Comparison of ENCODE assay signal across 8 cellular contexts in the genomic region with DNA sequence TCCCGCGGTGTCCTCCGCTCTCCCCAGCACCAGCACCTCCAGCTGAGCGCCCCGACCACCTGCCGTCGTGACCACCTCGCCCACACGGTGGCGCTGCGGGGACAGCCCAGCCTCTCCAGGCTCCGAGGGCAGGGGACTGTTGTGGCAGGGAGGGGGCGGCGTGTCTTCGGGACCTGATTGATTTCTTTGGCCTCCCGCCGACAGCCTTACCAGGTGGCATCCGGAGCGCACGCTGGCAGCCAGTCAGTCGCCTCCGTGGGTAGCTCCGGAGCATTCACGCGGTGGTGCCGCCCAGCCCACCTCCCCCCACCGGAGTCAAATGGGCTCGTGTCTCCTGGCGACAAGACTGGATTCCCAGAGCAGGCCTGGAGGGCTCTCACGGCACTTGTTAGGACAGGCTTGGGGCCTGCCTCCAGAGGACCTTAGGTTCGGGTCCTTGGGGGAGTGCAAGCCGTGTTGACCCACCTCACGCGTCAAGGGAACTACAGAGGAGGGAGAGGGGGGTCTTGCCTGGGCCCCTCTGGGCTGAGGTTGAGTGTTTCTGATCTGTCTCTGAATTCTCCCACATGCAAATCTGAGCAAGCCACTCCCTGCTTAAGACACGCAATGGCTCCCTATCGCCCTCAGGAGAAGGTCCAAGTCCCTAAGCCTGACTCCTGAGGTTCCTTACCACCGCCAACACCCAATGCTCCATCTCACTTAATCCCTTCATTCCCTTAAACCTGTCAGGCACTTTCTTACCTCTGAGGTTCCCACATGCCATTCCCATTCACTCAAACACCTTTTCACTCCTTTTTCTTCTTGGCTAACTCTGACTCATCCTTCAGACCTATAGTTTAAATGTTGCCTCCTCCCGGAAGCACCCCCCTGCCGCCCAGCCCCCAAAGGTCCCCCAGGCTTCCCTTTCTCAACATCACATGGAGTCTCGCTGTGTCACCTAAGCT. TPM values are rescaled to one million over a fixed set of nuclear protein-coding genes. Genes with fewer than 3 reads are reported as not detected.
A peak's percentile ranks its signal among the peaks of the same experiment; 100 is the strongest.
DNase-seq lines count a peak whose midpoint lies in the region; ATAC-seq and TF ChIP-seq lines count a peak whose summit lies in the region.

No MANE protein-coding gene starts in this region.

- no peaks in the 10 kb centered on the region for H3K36me3 ChIP-seq in lung (ENCODE audit: control insufficient read depth in 2 of 2, insufficient read depth in 2 of 2, low read length in 2 of 2)

- no peaks in the 10 kb centered on the region for H3K4me1 ChIP-seq in lung (ENCODE audit: control insufficient read depth in 2 of 2, insufficient read depth in 2 of 2, low read length in 2 of 2)

- peaks cover 11% of the 10 kb centered on the region for H3K27me3 Mint-ChIP-seq in activated CD4-positive, alpha-beta memory T cell treated with anti-CD3 and anti-CD28 coated beads, Interleukin-2, amount 10 ng/mL, durations not matched to agents 7 days and 5 days

- TF ChIP-seq CTCF in lung (IDR thresholded peaks at IDR 0.05; ENCODE audit: control extremely low read depth, extremely low read depth): peak; percentile 80

- peaks cover 0 to 3% of the 10 kb centered on the region in 2 donors for H3K9me3 ChIP-seq in lung (ENCODE audit: control insufficient read depth in 2 of 2, insufficient read depth in 1 of 2, low read length in 1 of 2)

- no peak overlapping the region for H3K4me3 Mint-ChIP-seq in activated CD4-positive, alpha-beta memory T cell treated with anti-CD3 and anti-CD28 coated beads, Interleukin-2, amount 10 ng/mL, durations not matched to agents 7 days and 5 days

- no peak overlapping the region for H3K4me3 ChIP-seq in lung

- H3K9me3 Mint-ChIP-seq in activated CD4-positive, alpha-beta memory T cell treated with anti-CD3 and anti-CD28 coated beads, Interleukin-2, amount 10 ng/mL, durations not matched to agents 7 days and 5 days: no peaks in the 10 kb centered on the region

- ATAC-seq in HG03139 (IDR thresholded peaks at IDR 0.05; ENCODE audit: unreplicated experiment): peak; percentile 76
- peak; percentile 42 for ATAC-seq in lung (ENCODE audit: insufficient read depth, low FRiP score)
- no peak for ATAC-seq in GM21619 (IDR thresholded peaks at IDR 0.05; ENCODE audit: unreplicated experiment)

- H3K27ac ChIP-seq in lung (ENCODE audit: low read depth in 1 of 2, low read length in 1 of 2): no peak overlapping the region

- 21 to 22% methylated on average over 40 of the region's 40 CpGs for WGBS in lung, 2 donors

- H3K36me3 Mint-ChIP-seq in activated CD4-positive, alpha-beta memory T cell treated with anti-CD3 and anti-CD28 coated beads, Interleukin-2, amount 10 ng/mL, durations not matched to agents 7 days and 5 days (ENCODE audit: low read depth): no peaks in the 10 kb centered on the region

- no peak overlapping the region for H3K27ac Mint-ChIP-seq in activated CD4-positive, alpha-beta memory T cell treated with anti-CD3 and anti-CD28 coated beads, Interleukin-2, amount 10 ng/mL, durations not matched to agents 7 days and 5 days

- peak; percentile 63 for DNase-seq in GDM1 (lab: John Stamatoyannopoulos, UW)
- peak; percentile 53 for DNase-seq in NCI-H524 treated with DMSO at 0.1 percent for 48 hours (lab: John Stamatoyannopoulos, UW)
- peak; percentile 73 for DNase-seq in activated CD4-positive, alpha-beta memory T cell treated with anti-CD3 and anti-CD28 coated beads, Interleukin-2, amount 10 ng/mL, durations not matched to agents 7 days and 5 days
- peak; percentile 45 for DNase-seq in effector CD4-positive, alpha-beta T cell
- peak; percentile 79 for DNase-seq in lung (ENCODE audit: low spot score)
- peak; percentile 59 to 68 (median 61) for DNase-seq in stimulated activated CD4-positive, alpha-beta T cell treated with anti-CD3 and anti-CD28 coated beads, TNF-alpha, amount 100 ng/mL, for 48 hours (ENCODE audit: low read depth in 3 of 3)

- H3K27me3 ChIP-seq in lung (ENCODE audit: control insufficient read depth, insufficient read depth): no peaks in the 10 kb centered on the region

- CTCF ChIA-PET in activated CD4-positive, alpha-beta memory T cell treated with anti-CD3 and anti-CD28 coated beads, Interleukin-2, amount 10 ng/mL, durations not matched to agents 7 days and 5 days (lab: Charles Lee): interaction anchor here (1.1 to 2.1 kb wide), 8 partner anchors 10 to 231 kb away, joined by 3 to 6 read pairs (median 4); no protein-coding TSS in a partner anchor

- H3K4me1 Mint-ChIP-seq in activated CD4-positive, alpha-beta memory T cell treated with anti-CD3 and anti-CD28 coated beads, Interleukin-2, amount 10 ng/mL, durations not matched to agents 7 days and 5 days: peaks cover 3% of the 10 kb centered on the region

- POLR2A ChIA-PET in activated CD4-positive, alpha-beta memory T cell treated with anti-CD3 and anti-CD28 coated beads, Interleukin-2, amount 10 ng/mL, durations not matched to agents 7 days and 5 days (lab: Charles Lee): no interaction called here

RNA-seq across cellular contexts. Expression of gene GGTA1, which starts 51.2 kb away (rescaled TPM):
- not detected for total RNA-seq in activated CD4-positive, alpha-beta memory T cell treated with anti-CD3 and anti-CD28 coated beads, Interleukin-2, amount 10 ng/mL, durations not matched to agents 7 days and 5 days
- 1 to 10 TPM; 6.3 to 6.6 TPM for total RNA-seq in lung
- 1 to 10 TPM; 1.5 to 5.4 TPM for polyA plus RNA-seq in lung

Comparison
In these comparisons a context has a peak if more than half of its experiments do, and no peak if none do; other contexts are left out.
1. RNA of gene GGTA1, which starts 51.2 kb away (total RNA-seq): 6.3 to 6.6 TPM in lung; not detected in activated CD4-positive, alpha-beta memory T cell treated with anti-CD3 and anti-CD28 coated beads, Interleukin-2, amount 10 ng/mL, durations not matched to agents 7 days and 5 days; every median in the first group is over 4 times any median in the second.
2. Peak in every context shown above with its lines, with median percentiles within 50 percentile points of each other: DNase-seq.